In genomic region chr5:157180374-157181264, GRCh38 we compare ENCODE assay signal across 16 cellular contexts. TPM values are rescaled to one million over a fixed set of nuclear protein-coding genes. Genes with fewer than 3 reads are reported as not detected.
DNase-seq lines count a peak whose midpoint lies in the region; ATAC-seq lines count a peak whose summit lies in the region.
"Had no signal": no experiment of that assay in that cellular context is flagged by ENCODE, and none has a peak within 500 bp of the region (broad histone marks: within the 10 kb centered on the region; RNA-seq: fewer than 3 reads in every experiment).

TSS of gene ITK (plus strand) at chr5:157180840. CDS start at chr5:157180978, 138 bp downstream.

- no peaks in the 10 kb centered on the region for H3K36me3 ChIP-seq in urinary bladder (ENCODE audit: insufficient read depth)
- H3K36me3 ChIP-seq: gastrocnemius medialis, HAP-1, sigmoid colon had no signal

- peaks cover 43% of the 10 kb centered on the region for H3K4me1 Mint-ChIP-seq in activated naive CD4-positive, alpha-beta T cell treated with anti-CD3 and anti-CD28 coated beads, Interleukin-2, amount 50 U/mL, for 24 hours
- H3K4me1 Mint-ChIP-seq in activated CD4-positive, alpha-beta memory T cell treated with anti-CD3 and anti-CD28 coated beads for 36 hours (ENCODE audit: low read depth): peaks cover 45% of the 10 kb centered on the region

- no peak within 1 kb of the TSS for H3K27ac ChIP-seq in urinary bladder (ENCODE audit: low read depth)
- H3K27ac ChIP-seq: gastrocnemius medialis, sigmoid colon had no signal

- no peak for ATAC-seq in GM18511 (IDR thresholded peaks at IDR 0.05; ENCODE audit: unreplicated experiment)
- ATAC-seq in HG03469 (IDR thresholded peaks at IDR 0.05; ENCODE audit: unreplicated experiment): no peak
- no peak for ATAC-seq in HG03045 (IDR thresholded peaks at IDR 0.05; ENCODE audit: unreplicated experiment)
- ATAC-seq: gastrocnemius medialis, Right ventricle myocardium inferior had no signal

- POLR2A ChIA-PET in activated CD4-positive, alpha-beta memory T cell treated with anti-CD3 and anti-CD28 coated beads for 36 hours (lab: Charles Lee): interaction anchor here (0.8 to 24.1 kb wide), 12 partner anchors 8 to 92 kb away, joined by 3 to 368 read pairs (median 12); no protein-coding TSS in a partner anchor

- peaks cover 31% of the 10 kb centered on the region for H3K36me3 Mint-ChIP-seq in activated naive CD4-positive, alpha-beta T cell treated with anti-CD3 and anti-CD28 coated beads, Interleukin-2, amount 50 U/mL, for 24 hours
- H3K36me3 Mint-ChIP-seq in activated CD4-positive, alpha-beta memory T cell treated with anti-CD3 and anti-CD28 coated beads for 36 hours: peaks cover 55% of the 10 kb centered on the region

- no peaks in the 10 kb centered on the region for H3K27me3 ChIP-seq in mononuclear cell (ENCODE audit: insufficient read depth, low read length)
- H3K27me3 ChIP-seq: sigmoid colon had no signal

- WGBS in urinary bladder: 63% methylated on average over 8 of the region's 8 CpGs

- H3K27ac Mint-ChIP-seq in activated naive CD4-positive, alpha-beta T cell treated with anti-CD3 and anti-CD28 coated beads, Interleukin-2, amount 50 U/mL, for 24 hours: peak within 1 kb of the TSS; percentile 99
- H3K27ac Mint-ChIP-seq in activated CD4-positive, alpha-beta memory T cell treated with anti-CD3 and anti-CD28 coated beads for 36 hours: peak within 1 kb of the TSS; percentile 100

- CTCF ChIA-PET in activated CD4-positive, alpha-beta memory T cell treated with anti-CD3 and anti-CD28 coated beads for 36 hours (lab: Charles Lee): interaction anchor here (0.7 to 6.0 kb wide), 7 partner anchors 9 to 72 kb away, joined by 3 to 32 read pairs (median 4); no protein-coding TSS in a partner anchor

- peak within 1 kb of the TSS; percentile 58 for H3K4me3 ChIP-seq in mononuclear cell (ENCODE audit: low read length)
- H3K4me3 ChIP-seq in urinary bladder (ENCODE audit: low read depth, low read length): peak within 1 kb of the TSS; percentile 31
- H3K4me3 ChIP-seq: gastrocnemius medialis, HAP-1, sigmoid colon had no signal

- H3K9me3 ChIP-seq in mononuclear cell (ENCODE audit: low read depth, low read length): no peaks in the 10 kb centered on the region
- H3K9me3 ChIP-seq: gastrocnemius medialis, HAP-1 had no signal

- no peak for DNase-seq in activated naive CD4-positive, alpha-beta T cell treated with anti-CD3 and anti-CD28 coated beads, Interleukin-2, amount 50 U/mL, for 16 hours
- peak; percentile 58 for DNase-seq in activated CD4-positive, alpha-beta memory T cell treated with anti-CD3 and anti-CD28 coated beads for 36 hours
- DNase-seq: gastrocnemius medialis, islet precursor cell, NCI-H1048, NCI-H524 treated with DMSO at 0.1 percent for 48 hours, sigmoid colon had no signal

- H3K27me3 Mint-ChIP-seq in activated naive CD4-positive, alpha-beta T cell treated with anti-CD3 and anti-CD28 coated beads, Interleukin-2, amount 50 U/mL, for 24 hours: no peaks in the 10 kb centered on the region
- no peaks in the 10 kb centered on the region for H3K27me3 Mint-ChIP-seq in activated CD4-positive, alpha-beta memory T cell treated with anti-CD3 and anti-CD28 coated beads for 36 hours

- H3K4me1 ChIP-seq in mononuclear cell (ENCODE audit: insufficient read depth, low read length): peaks cover 15% of the 10 kb centered on the region
- no peaks in the 10 kb centered on the region for H3K4me1 ChIP-seq in urinary bladder (ENCODE audit: insufficient read depth)
- H3K4me1 ChIP-seq: gastrocnemius medialis, HAP-1, sigmoid colon had no signal

- intact Hi-C loops in activated CD4-positive, alpha-beta memory T cell treated with anti-CD3 and anti-CD28 coated beads for 36 hours (cut with micrococcal nuclease): loop anchor here (1.0 to 5.0 kb wide), 8 partner anchors 8 to 362 kb away; no protein-coding TSS in a partner anchor

- H3K4me3 Mint-ChIP-seq in activated naive CD4-positive, alpha-beta T cell treated with anti-CD3 and anti-CD28 coated beads, Interleukin-2, amount 50 U/mL, for 24 hours: peak within 1 kb of the TSS; percentile 96
- H3K4me3 Mint-ChIP-seq in activated CD4-positive, alpha-beta memory T cell treated with anti-CD3 and anti-CD28 coated beads for 36 hours: peak within 1 kb of the TSS; percentile 99

- no peaks in the 10 kb centered on the region for H3K9me3 Mint-ChIP-seq in activated naive CD4-positive, alpha-beta T cell treated with anti-CD3 and anti-CD28 coated beads, Interleukin-2, amount 50 U/mL, for 24 hours
- peaks cover 3% of the 10 kb centered on the region for H3K9me3 Mint-ChIP-seq in activated CD4-positive, alpha-beta memory T cell treated with anti-CD3 and anti-CD28 coated beads for 36 hours

RNA-seq across cellular contexts. Expression of gene ITK, which starts in this region (rescaled TPM):
- 100 to 1,000 TPM; 236 to 240 TPM for total RNA-seq in activated CD4-positive, alpha-beta memory T cell treated with anti-CD3 and anti-CD28 coated beads for 36 hours
- total RNA-seq in mononuclear cell: 209 TPM
- total RNA-seq in urinary bladder: 1.1 TPM
- 1.6 TPM for polyA plus RNA-seq in urinary bladder
- total RNA-seq: Daoy had no signal

Comparison
In these comparisons a context has a peak if more than half of its experiments do, and no peak if none do; other contexts are left out.
1. RNA of gene ITK (total RNA-seq): 236 to 240 TPM in activated CD4-positive, alpha-beta memory T cell treated with anti-CD3 and anti-CD28 coated beads for 36 hours and 209 TPM in mononuclear cell (single experiment); 1.1 TPM in urinary bladder (single experiment); every median in the first group is over 10 times any median in the second.